Comparison of ENCODE assay signal across 14 cellular contexts in genomic region chr6:7431594-7432390, GRCh38. TPM values are rescaled to one million over a fixed set of nuclear protein-coding genes. Genes with fewer than 3 reads are reported as not detected.
DNase-seq lines count a peak whose midpoint lies in the region; ATAC-seq and TF ChIP-seq lines count a peak whose summit lies in the region.
"Had no signal": no experiment of that assay in that cellular context is flagged by ENCODE, and none has a peak within 500 bp of the region (broad histone marks: within the 10 kb centered on the region; RNA-seq: fewer than 3 reads in every experiment).

No MANE protein-coding gene starts in this region.

- H3K4me3 ChIP-seq in choroid plexus epithelial cell (ENCODE audit: low read depth, low read length) (no peak overlapping the region), mesendoderm (ENCODE audit: low read length) (no peak overlapping the region)

- H3K23ac ChIP-seq in mesendoderm (ENCODE audit: low read length): no peak overlapping the region

- no peak overlapping the region for H2BK5ac ChIP-seq in mesendoderm (ENCODE audit: low read length)

- H2AK5ac ChIP-seq in mesendoderm (ENCODE audit: low read length): no peak overlapping the region

- H3K27me3 ChIP-seq in mesendoderm (ENCODE audit: insufficient read depth, low read length, poor library complexity): no peaks in the 10 kb centered on the region

- in situ Hi-C loops in ACHN (cut with HindIII; ENCODE audit: low pct_ligation_motif_present, low pct_unique_long_range_greater_than_20kb, low sequenced_read_pairs): no loop called here

- no peak overlapping the region for H3K4me2 ChIP-seq in mesendoderm (ENCODE audit: low read length)

- no CpG with 5 or more reads among the region's 24 CpGs for WGBS in mesendoderm (ENCODE audit: extremely low coverage, insufficient coverage, low lambda C conversion rate)

- no peaks in the 10 kb centered on the region for H3K36me3 ChIP-seq in mesendoderm (ENCODE audit: control insufficient read depth, insufficient read depth, low read length)

- H3K56ac ChIP-seq in mesendoderm (ENCODE audit: low read length): no peak overlapping the region

- no peaks in the 10 kb centered on the region for H3K4me1 ChIP-seq in mesendoderm (ENCODE audit: control insufficient read depth, low read depth, low read length)

- no peak overlapping the region for H3K18ac ChIP-seq in mesendoderm (ENCODE audit: low read length)

- no peak overlapping the region for H3K27ac ChIP-seq in mesendoderm (ENCODE audit: low read depth, low read length)

- H3K9ac ChIP-seq in mesendoderm (ENCODE audit: low read length): no peak overlapping the region

- H4K8ac ChIP-seq in mesendoderm (ENCODE audit: low read depth, low read length): no peak overlapping the region

- H4K5ac ChIP-seq in mesendoderm (ENCODE audit: low read length): no peak overlapping the region

- no peak overlapping the region for H3K4ac ChIP-seq in mesendoderm (ENCODE audit: low read depth, low read length)

- H2BK15ac ChIP-seq in mesendoderm (replicated peaks; ENCODE audit: low read depth): no peak overlapping the region

- no peaks in the 10 kb centered on the region for H3K79me2 ChIP-seq in mesendoderm (ENCODE audit: control insufficient read depth, insufficient read depth, low read length)

- TF ChIP-seq CTCF in choroid plexus epithelial cell (conservative IDR thresholded peaks at IDR 0.05; ENCODE audit: low read depth, low read length): no peak

- ATAC-seq in stimulated activated naive CD8-positive, alpha-beta T cell treated with anti-CD3 and anti-CD28 coated beads, Interleukin-15, Interleukin-2, amounts not matched to agents 100 U/mL and 50 U/mL, for 24 hours: no peak

- DNase-seq in AG08395 (ENCODE audit: low spot score) (peak; percentile 21), LHCN-M2 (ENCODE audit: low read depth) (peak; percentile 36), choroid plexus epithelial cell (ENCODE audit: low read depth) (peak; percentile 58), mesendoderm (peak; percentile 27), hypothalamus (lab: John Stamatoyannopoulos, UW) (no peak), ACHN (no peak), erythroblast (lab: John Stamatoyannopoulos, UW) (no peak)
- DNase-seq in stimulated activated naive CD8-positive, alpha-beta T cell treated with anti-CD3 and anti-CD28 coated beads, Interleukin-15, Interleukin-2, amounts not matched to agents 100 U/mL and 50 U/mL, for 24 hours: no peak
- DNase-seq: activated CD4-positive, CD25-positive, alpha-beta regulatory T cell treated with anti-CD3 and anti-CD28 coated beads, Interleukin-2, amount 50 U/mL, for 72 hours; activated T-cell treated with anti-CD3 and anti-CD28 coated beads, Interleukin-2, amount 50 U/mL, for 48 hours; anterior cingulate cortex; immature natural killer cell; small intestine had no signal

- H3K79me1 ChIP-seq in mesendoderm (ENCODE audit: low read length): no peaks in the 10 kb centered on the region

- TF ChIP-seq POLR2A in erythroblast (IDR thresholded peaks at IDR 0.05; ENCODE audit: low read length): no peak

- H2BK120ac ChIP-seq in mesendoderm (ENCODE audit: low read depth, low read length): no peak overlapping the region

RNA-seq across cellular contexts. Expression of gene RIOK1, which starts 42.2 kb away (rescaled TPM):
- total RNA-seq in LHCN-M2 (2014; rRNA removed): 17.5 and 19.1 TPM in 2 replicates
- 7.5 TPM for polyA plus RNA-seq in LHCN-M2 (2012)
- 51.8 TPM for polyA plus RNA-seq in mesendoderm (2013, experiment 1 of 2)
- polyA plus RNA-seq in mesendoderm (2013, experiment 2 of 2): 52.9 TPM

RNA-seq across cellular contexts. Expression of gene CAGE1, which starts 42.2 kb away (rescaled TPM):
- total RNA-seq in LHCN-M2 (2014; rRNA removed): not detected in 2 replicates
- not detected for polyA plus RNA-seq in LHCN-M2 (2012)
- 0.03 TPM for polyA plus RNA-seq in mesendoderm (2013, experiment 1 of 2)
- 0.07 TPM for polyA plus RNA-seq in mesendoderm (2013, experiment 2 of 2)
- total RNA-seq: urinary bladder had no signal
- polyA plus RNA-seq: urinary bladder had no signal

Comparison
In these comparisons a context has a peak if more than half of its experiments do, and no peak if none do; other contexts are left out.
1. DNase-seq: peak in AG08395 (single experiment), LHCN-M2 (single experiment), choroid plexus epithelial cell (single experiment) and mesendoderm (single experiment); none in stimulated activated naive CD8-positive, alpha-beta T cell treated with anti-CD3 and anti-CD28 coated beads, Interleukin-15, Interleukin-2, amounts not matched to agents 100 U/mL and 50 U/mL, for 24 hours (single experiment), hypothalamus (0 of 51), ACHN (single experiment) and erythroblast (0 of 2).